In genomic region chr1:37539154-37539553, GRCh38 we compare ENCODE assay signal across 2 cellular contexts. TPM values are rescaled to one million over a fixed set of nuclear protein-coding genes. Genes with fewer than 3 reads are reported as not detected.
"Had no signal": no experiment of that assay in that cellular context is flagged by ENCODE, and none has a peak within 500 bp of the region (broad histone marks: within the 10 kb centered on the region; RNA-seq: fewer than 3 reads in every experiment).

No MANE protein-coding gene starts in this region.

RNA-seq across cellular contexts. Expression of gene DNALI1, which starts 17.6 kb away (rescaled TPM):
- total RNA-seq: MCF 10A, NCI-H460 had no signal
